ENCODE assay signal across 1 cellular context in the genomic region with DNA sequence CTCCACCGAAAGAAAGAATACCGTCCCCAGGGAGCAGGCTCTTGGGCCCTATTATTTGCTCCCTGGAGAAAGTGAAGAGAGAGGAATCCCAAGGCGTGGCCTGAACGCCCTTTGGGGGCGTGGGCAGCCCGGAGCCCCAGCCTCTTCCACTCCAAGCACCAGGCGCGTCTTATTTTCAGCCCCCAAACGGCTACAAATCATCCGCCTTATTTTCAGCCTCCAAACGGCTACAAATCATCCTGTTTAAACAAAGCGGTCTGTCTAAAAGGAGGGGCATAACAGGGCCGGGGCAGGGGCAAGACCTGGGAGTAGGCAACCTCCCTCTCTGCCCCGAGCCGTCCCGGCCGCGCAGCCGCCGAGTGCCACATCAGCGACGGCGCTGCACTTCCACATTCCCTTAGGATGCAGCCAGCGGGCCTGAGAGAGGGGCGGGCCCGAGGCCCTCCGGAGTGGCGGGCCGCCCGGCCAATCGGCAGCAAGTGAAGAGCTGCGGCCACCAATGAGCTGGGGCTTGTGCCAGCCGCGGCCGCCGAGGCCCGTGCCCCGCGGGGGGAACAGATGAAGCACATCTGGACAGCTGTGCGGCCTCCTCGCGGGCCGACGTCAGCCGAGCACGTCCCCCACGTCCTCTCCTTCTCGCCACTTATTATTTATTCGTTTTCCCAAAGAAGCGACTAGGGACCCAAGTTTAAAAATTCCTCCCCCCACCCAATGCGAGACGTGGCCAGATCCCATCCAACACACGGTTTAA.
A peak's percentile ranks its signal among the peaks of the same experiment; 100 is the strongest.
TF ChIP-seq lines count a peak whose summit lies in the region.

Gene TMEM45A (plus strand): TSS at position 561 of the 751 bp plus-strand sequence. CDS start 62,593 bp downstream, outside the sequence.

TF ChIP-seq in HepG2, 621 proteins besides CTCF, POLR2A, EP300 and RAD21 (continued from another document and continues in another):
- TF ChIP-seq, protein P1, sequence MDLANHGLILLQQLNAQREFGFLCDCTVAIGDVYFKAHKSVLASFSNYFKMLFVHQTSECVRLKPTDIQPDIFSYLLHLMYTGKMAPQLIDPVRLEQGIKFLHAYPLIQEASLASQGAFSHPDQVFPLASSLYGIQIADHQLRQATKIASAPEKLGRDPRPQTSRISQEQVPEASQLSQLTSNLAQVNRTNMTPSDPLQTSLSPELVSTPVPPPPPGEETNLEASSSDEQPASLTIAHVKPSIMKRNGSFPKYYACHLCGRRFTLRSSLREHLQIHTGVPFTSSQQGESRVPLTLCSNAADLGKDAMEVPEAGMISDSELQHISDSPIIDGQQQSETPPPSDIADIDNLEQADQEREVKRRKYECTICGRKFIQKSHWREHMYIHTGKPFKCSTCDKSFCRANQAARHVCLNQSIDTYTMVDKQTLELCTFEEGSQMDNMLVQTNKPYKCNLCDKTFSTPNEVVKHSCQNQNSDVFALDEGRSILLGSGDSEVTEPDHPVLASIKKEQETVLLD (CRISPR knock-in tag; IDR thresholded peaks at IDR 0.05; ENCODE audit: low read depth) = no peak
- peak; percentile 60; the same call in 1 of the 2 replicates for TF ChIP-seq ZNF224 (CRISPR knock-in tag; IDR thresholded peaks at IDR 0.05)
- TF ChIP-seq ZMAT3 (CRISPR knock-in tag; conservative IDR thresholded peaks at IDR 0.05) = peak; percentile 76
- TF ChIP-seq MLXIP (CRISPR knock-in tag; IDR thresholded peaks at IDR 0.05; ENCODE audit: borderline replicate concordance) = 0 out of 2 replicates have a peak, but pooled peaks have one; percentile 33
- peak; percentile 69; the same call in 1 of the 2 replicates for TF ChIP-seq TMF1 (CRISPR knock-in tag; IDR thresholded peaks at IDR 0.05; ENCODE audit: low read depth)
- TF ChIP-seq ZNF878 (CRISPR knock-in tag; IDR thresholded peaks at IDR 0.05) = peak; percentile 74; the same call in 1 of the 2 replicates
- no peak for TF ChIP-seq GABPA (IDR thresholded peaks at IDR 0.05; ENCODE audit: low read depth, low read length)
- no peak for TF ChIP-seq GABPA (CRISPR knock-in tag; IDR thresholded peaks at IDR 0.05; ENCODE audit: low read depth)
- TF ChIP-seq BRCA1 (CRISPR knock-in tag; IDR thresholded peaks at IDR 0.05) = 0 out of 2 replicates have a peak, but pooled peaks have one; percentile 68
- TF ChIP-seq, protein P2, sequence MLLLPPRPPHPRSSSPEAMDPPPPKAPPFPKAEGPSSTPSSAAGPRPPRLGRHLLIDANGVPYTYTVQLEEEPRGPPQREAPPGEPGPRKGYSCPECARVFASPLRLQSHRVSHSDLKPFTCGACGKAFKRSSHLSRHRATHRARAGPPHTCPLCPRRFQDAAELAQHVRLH (CRISPR knock-in tag; IDR thresholded peaks at IDR 0.05; ENCODE audit: borderline replicate concordance, low read depth) = peak; percentile 82; the same call in 1 of the 2 replicates
- peak; percentile 62; the same call in 1 of the 2 replicates for TF ChIP-seq SAP130 (CRISPR knock-in tag; IDR thresholded peaks at IDR 0.05; ENCODE audit: low read depth)
- no peak for TF ChIP-seq EED (CRISPR knock-in tag; IDR thresholded peaks at IDR 0.05)
- TF ChIP-seq CBX1 (IDR thresholded peaks at IDR 0.05; ENCODE audit: low read depth) = peak; percentile 15
- peak; percentile 64; the same call in 1 of the 2 replicates for TF ChIP-seq ZBTB26 (CRISPR knock-in tag; IDR thresholded peaks at IDR 0.05; ENCODE audit: borderline replicate concordance)
- no peak for TF ChIP-seq RFX1 (IDR thresholded peaks at IDR 0.05)
- 0 out of 2 replicates have a peak, but pooled peaks have one; percentile 48 for TF ChIP-seq REL (CRISPR knock-in tag; conservative IDR thresholded peaks at IDR 0.05)
- TF ChIP-seq PITX1 (CRISPR knock-in tag; IDR thresholded peaks at IDR 0.05) = no peak; the same call in 1 of the 2 replicates
- TF ChIP-seq RXRB (CRISPR knock-in tag; IDR thresholded peaks at IDR 0.05; ENCODE audit: borderline replicate concordance) = no peak
- TF ChIP-seq RFXANK (CRISPR knock-in tag; IDR thresholded peaks at IDR 0.05) = no peak
- peak; percentile 95 for TF ChIP-seq NFKB2 (CRISPR knock-in tag; IDR thresholded peaks at IDR 0.05; ENCODE audit: borderline replicate concordance)
- peak; percentile 58; the same call in 1 of the 2 replicates for TF ChIP-seq ZNF263 (CRISPR knock-in tag; IDR thresholded peaks at IDR 0.05)
- TF ChIP-seq, protein P3, sequence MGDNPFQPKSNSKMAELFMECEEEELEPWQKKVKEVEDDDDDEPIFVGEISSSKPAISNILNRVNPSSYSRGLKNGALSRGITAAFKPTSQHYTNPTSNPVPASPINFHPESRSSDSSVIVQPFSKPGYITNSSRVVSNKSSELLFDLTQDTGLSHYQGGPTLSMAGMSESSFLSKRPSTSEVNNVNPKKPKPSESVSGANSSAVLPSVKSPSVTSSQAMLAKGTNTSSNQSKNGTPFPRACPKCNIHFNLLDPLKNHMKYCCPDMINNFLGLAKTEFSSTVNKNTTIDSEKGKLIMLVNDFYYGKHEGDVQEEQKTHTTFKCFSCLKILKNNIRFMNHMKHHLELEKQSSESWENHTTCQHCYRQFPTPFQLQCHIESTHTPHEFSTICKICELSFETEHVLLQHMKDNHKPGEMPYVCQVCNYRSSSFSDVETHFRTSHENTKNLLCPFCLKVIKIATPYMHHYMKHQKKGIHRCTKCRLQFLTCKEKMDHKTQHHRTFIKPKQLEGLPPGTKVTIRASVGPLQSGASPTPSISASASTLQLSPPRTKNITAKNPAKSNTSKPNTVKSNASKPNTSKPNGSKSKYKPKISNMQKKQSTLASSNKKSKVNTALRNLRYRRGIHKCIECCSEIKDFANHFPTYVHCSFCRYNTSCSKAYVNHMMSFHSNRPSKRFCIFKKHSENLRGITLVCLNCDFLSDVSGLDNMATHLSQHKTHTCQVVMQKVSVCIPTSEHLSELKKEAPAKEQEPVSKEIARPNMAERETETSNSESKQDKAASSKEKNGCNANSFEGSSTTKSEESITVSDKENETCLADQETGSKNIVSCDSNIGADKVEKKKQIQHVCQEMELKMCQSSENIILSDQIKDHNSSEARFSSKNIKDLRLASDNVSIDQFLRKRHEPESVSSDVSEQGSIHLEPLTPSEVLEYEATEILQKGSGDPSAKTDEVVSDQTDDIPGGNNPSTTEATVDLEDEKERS (CRISPR knock-in tag; IDR thresholded peaks at IDR 0.05) = no peak
- no peak for TF ChIP-seq ZNF562 (CRISPR knock-in tag; IDR thresholded peaks at IDR 0.05; ENCODE audit: borderline replicate concordance)
- TF ChIP-seq ZNF7 (CRISPR knock-in tag; IDR thresholded peaks at IDR 0.05) = no peak
- peak; percentile 67; the same call in 1 of the 2 replicates for TF ChIP-seq ZFP82 (CRISPR knock-in tag; IDR thresholded peaks at IDR 0.05; ENCODE audit: borderline replicate concordance)
- TF ChIP-seq MIXL1 (CRISPR knock-in tag; IDR thresholded peaks at IDR 0.05) = peak; percentile 16; the same call in 1 of the 2 replicates
- no peak; the same call in 1 of the 2 replicates for TF ChIP-seq GATA4 (IDR thresholded peaks at IDR 0.05; ENCODE audit: borderline replicate concordance, low read depth)
- TF ChIP-seq ZBTB20 (CRISPR knock-in tag; IDR thresholded peaks at IDR 0.05; ENCODE audit: borderline replicate concordance, low read depth) = 0 out of 2 replicates have a peak, but pooled peaks have one; percentile 19
- 0 out of 2 replicates have a peak, but pooled peaks have one; percentile 32 for TF ChIP-seq KLF15 (CRISPR knock-in tag; IDR thresholded peaks at IDR 0.05; ENCODE audit: borderline replicate concordance)
- 0 out of 2 replicates have a peak, but pooled peaks have one; percentile 58 for TF ChIP-seq ZNF747 (CRISPR knock-in tag; IDR thresholded peaks at IDR 0.05; ENCODE audit: borderline replicate concordance)
- TF ChIP-seq RCOR2 (CRISPR knock-in tag; IDR thresholded peaks at IDR 0.05) = peak; percentile 49; the same call in 1 of the 2 replicates
- no peak; the same call in 1 of the 2 replicates for TF ChIP-seq ZNF614 (CRISPR knock-in tag; IDR thresholded peaks at IDR 0.05; ENCODE audit: borderline replicate concordance)
- TF ChIP-seq ZBTB1 (CRISPR knock-in tag; IDR thresholded peaks at IDR 0.05; ENCODE audit: borderline replicate concordance) = no peak
- TF ChIP-seq CHCHD3 (CRISPR knock-in tag; IDR thresholded peaks at IDR 0.05) = no peak
- TF ChIP-seq HNRNPUL1 (IDR thresholded peaks at IDR 0.05; ENCODE audit: low read depth, low read length) = no peak
- TF ChIP-seq ZNF343 (CRISPR knock-in tag; IDR thresholded peaks at IDR 0.05) = 0 out of 2 replicates have a peak, but pooled peaks have one; percentile 75
- TF ChIP-seq ZSCAN20 (CRISPR knock-in tag; IDR thresholded peaks at IDR 0.05; ENCODE audit: borderline replicate concordance) = peak; percentile 75; the same call in 1 of the 2 replicates
- TF ChIP-seq SMAD9 (CRISPR knock-in tag; IDR thresholded peaks at IDR 0.05) = no peak
- TF ChIP-seq, protein P4, sequence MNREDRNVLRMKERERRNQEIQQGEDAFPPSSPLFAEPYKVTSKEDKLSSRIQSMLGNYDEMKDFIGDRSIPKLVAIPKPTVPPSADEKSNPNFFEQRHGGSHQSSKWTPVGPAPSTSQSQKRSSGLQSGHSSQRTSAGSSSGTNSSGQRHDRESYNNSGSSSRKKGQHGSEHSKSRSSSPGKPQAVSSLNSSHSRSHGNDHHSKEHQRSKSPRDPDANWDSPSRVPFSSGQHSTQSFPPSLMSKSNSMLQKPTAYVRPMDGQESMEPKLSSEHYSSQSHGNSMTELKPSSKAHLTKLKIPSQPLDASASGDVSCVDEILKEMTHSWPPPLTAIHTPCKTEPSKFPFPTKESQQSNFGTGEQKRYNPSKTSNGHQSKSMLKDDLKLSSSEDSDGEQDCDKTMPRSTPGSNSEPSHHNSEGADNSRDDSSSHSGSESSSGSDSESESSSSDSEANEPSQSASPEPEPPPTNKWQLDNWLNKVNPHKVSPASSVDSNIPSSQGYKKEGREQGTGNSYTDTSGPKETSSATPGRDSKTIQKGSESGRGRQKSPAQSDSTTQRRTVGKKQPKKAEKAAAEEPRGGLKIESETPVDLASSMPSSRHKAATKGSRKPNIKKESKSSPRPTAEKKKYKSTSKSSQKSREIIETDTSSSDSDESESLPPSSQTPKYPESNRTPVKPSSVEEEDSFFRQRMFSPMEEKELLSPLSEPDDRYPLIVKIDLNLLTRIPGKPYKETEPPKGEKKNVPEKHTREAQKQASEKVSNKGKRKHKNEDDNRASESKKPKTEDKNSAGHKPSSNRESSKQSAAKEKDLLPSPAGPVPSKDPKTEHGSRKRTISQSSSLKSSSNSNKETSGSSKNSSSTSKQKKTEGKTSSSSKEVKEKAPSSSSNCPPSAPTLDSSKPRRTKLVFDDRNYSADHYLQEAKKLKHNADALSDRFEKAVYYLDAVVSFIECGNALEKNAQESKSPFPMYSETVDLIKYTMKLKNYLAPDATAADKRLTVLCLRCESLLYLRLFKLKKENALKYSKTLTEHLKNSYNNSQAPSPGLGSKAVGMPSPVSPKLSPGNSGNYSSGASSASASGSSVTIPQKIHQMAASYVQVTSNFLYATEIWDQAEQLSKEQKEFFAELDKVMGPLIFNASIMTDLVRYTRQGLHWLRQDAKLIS (CRISPR knock-in tag; IDR thresholded peaks at IDR 0.05) = 0 out of 2 replicates have a peak, but pooled peaks have one; percentile 32
- peak; percentile 77; the same call in 1 of the 2 replicates for TF ChIP-seq TSC22D2 (CRISPR knock-in tag; IDR thresholded peaks at IDR 0.05; ENCODE audit: borderline replicate concordance)
- TF ChIP-seq FOXK2 (IDR thresholded peaks at IDR 0.05) = no peak
- TF ChIP-seq GTF2F1 (IDR thresholded peaks at IDR 0.05; ENCODE audit: low read length) = no peak
- no peak for TF ChIP-seq ELK4 (CRISPR knock-in tag; IDR thresholded peaks at IDR 0.05; ENCODE audit: borderline replicate concordance)
- no peak for TF ChIP-seq ZNF674 (CRISPR knock-in tag; IDR thresholded peaks at IDR 0.05; ENCODE audit: low read depth)
- peak; percentile 89 for TF ChIP-seq ZFY (CRISPR knock-in tag; IDR thresholded peaks at IDR 0.05)
